ENCODE assay signal across 8 cellular contexts in the genomic region with DNA sequence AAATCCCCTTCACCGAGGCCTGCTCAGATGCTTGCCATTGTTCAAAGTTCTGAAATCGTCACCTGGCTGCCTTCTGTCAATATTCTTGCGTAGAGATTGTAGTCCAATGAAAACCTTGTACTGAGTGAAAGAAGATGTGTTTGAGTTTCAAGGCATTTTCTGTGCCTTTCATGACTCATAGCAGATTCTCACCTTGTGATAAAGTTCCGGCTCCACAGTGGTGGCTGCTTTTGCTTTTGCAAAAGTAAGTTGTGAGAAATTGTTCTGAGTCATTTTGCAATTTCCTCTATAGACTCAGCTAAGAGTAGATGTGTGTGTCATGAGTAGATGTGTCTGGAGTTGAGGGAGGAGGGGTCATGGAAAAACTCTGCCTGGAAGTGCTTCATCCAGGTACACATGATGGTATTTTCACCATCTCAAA. TPM values are rescaled to one million over a fixed set of nuclear protein-coding genes. Genes with fewer than 3 reads are reported as not detected.
A peak's percentile ranks its signal among the peaks of the same experiment; 100 is the strongest.
DNase-seq lines count a peak whose midpoint lies in the region; ATAC-seq and TF ChIP-seq lines count a peak whose summit lies in the region.

No MANE protein-coding gene starts in this region.

- no peak overlapping the region for H3K27ac ChIP-seq in A673 (ENCODE audit: low read depth, low read length, poor library complexity, severe bottlenecking)

- ATAC-seq in GM19023 (IDR thresholded peaks at IDR 0.05; ENCODE audit: unreplicated experiment) (peak; percentile 94), HG03097 (IDR thresholded peaks at IDR 0.05; ENCODE audit: low FRiP score, unreplicated experiment) (peak; percentile 91), esophagus mucosa (peak; percentile 79)

- no peaks in the 10 kb centered on the region for H3K9me3 Mint-ChIP-seq in T-helper 2 cell treated with Interferon-gamma antibody and Interleukin-4, amounts not matched to agents 5 μg/mL and 100 μg/mL, for 36 hours

- H3K9me3 ChIP-seq in A673 (ENCODE audit: low read depth, low read length, poor library complexity, severe bottlenecking) = no peaks in the 10 kb centered on the region

- peaks cover 16% of the 10 kb centered on the region for H3K4me1 Mint-ChIP-seq in T-helper 2 cell treated with Interferon-gamma antibody and Interleukin-4, amounts not matched to agents 5 μg/mL and 100 μg/mL, for 36 hours (ENCODE audit: low read depth)

- no peaks in the 10 kb centered on the region for H3K36me3 Mint-ChIP-seq in T-helper 2 cell treated with Interferon-gamma antibody and Interleukin-4, amounts not matched to agents 5 μg/mL and 100 μg/mL, for 36 hours (ENCODE audit: low read depth)

- H3K4me1 ChIP-seq in A673 (ENCODE audit: insufficient read depth, low read length, poor library complexity, severe bottlenecking) = no peaks in the 10 kb centered on the region

- no TSS peak for BruUV-seq in A673 (replicated peaks; lab: Mats Ljungman, UMichigan)

- no peaks in the 10 kb centered on the region for H3K36me3 ChIP-seq in A673 (ENCODE audit: insufficient read depth, low read length, poor library complexity, severe bottlenecking)

- no peaks in the 10 kb centered on the region for H3K27me3 ChIP-seq in A673 (replicated peaks; ENCODE audit: insufficient read depth, low read depth, low read length, poor library complexity)

- CTCF ChIA-PET in A673 (lab: Charles Lee) = no interaction called here

- DNase-seq in A673 (ENCODE audit: low spot score) (peak; percentile 12), medulla oblongata (ENCODE audit: extremely low spot score) (no peak), KBM-7 (no peak)
- DNase-seq in T-helper 2 cell treated with Interferon-gamma antibody and Interleukin-4, amounts not matched to agents 5 μg/mL and 100 μg/mL, for 36 hours (ENCODE audit: low spot score) = peak; percentile 72
- peak; percentile 11 to 53 for DNase-seq in stimulated activated CD8-positive, alpha-beta memory T cell treated with anti-CD3 and anti-CD28 coated beads, Interleukin-7, amount 100 ng/mL, for 48 hours (ENCODE audit: extremely low read depth in 1 of 2, low read depth in 1 of 2)

- H3K4me3 Mint-ChIP-seq in T-helper 2 cell treated with Interferon-gamma antibody and Interleukin-4, amounts not matched to agents 5 μg/mL and 100 μg/mL, for 36 hours = peak overlapping the region; percentile 28

- H3K27me3 Mint-ChIP-seq in T-helper 2 cell treated with Interferon-gamma antibody and Interleukin-4, amounts not matched to agents 5 μg/mL and 100 μg/mL, for 36 hours (ENCODE audit: low read depth) = no peaks in the 10 kb centered on the region

- TF ChIP-seq CTCF in A673 (conservative IDR thresholded peaks at IDR 0.05; ENCODE audit: low read depth, low read length) = no peak

- POLR2A ChIA-PET in A673 (lab: Charles Lee; ENCODE audit: low non-redundant PET) = no interaction called here

- H3K4me3 ChIP-seq in A673 (ENCODE audit: low read depth, low read length, poor library complexity, severe bottlenecking) = no peak overlapping the region

- in situ Hi-C loops in KBM-7 (cut with MboI; ENCODE audit: low pct_unique_long_range_greater_than_20kb, low sequenced_read_pairs) = no loop called here

- intact Hi-C loops in A673 (cut with micrococcal nuclease; ENCODE audit: unreplicated experiment) = no loop called here

- peak overlapping the region; percentile 83 for H3K27ac Mint-ChIP-seq in T-helper 2 cell treated with Interferon-gamma antibody and Interleukin-4, amounts not matched to agents 5 μg/mL and 100 μg/mL, for 36 hours

RNA-seq across cellular contexts. Expression of gene CLDN20, which starts 39.8 kb away (rescaled TPM):
- not detected in 2 replicates for total RNA-seq in A673 (2021)
- total RNA-seq in esophagus mucosa = not detected

Comparison
In these comparisons a context has a peak if more than half of its experiments do, and no peak if none do; other contexts are left out.
1. DNase-seq: peak in A673 (single experiment), T-helper 2 cell treated with Interferon-gamma antibody and Interleukin-4, amounts not matched to agents 5 μg/mL and 100 μg/mL, for 36 hours (single experiment) and stimulated activated CD8-positive, alpha-beta memory T cell treated with anti-CD3 and anti-CD28 coated beads, Interleukin-7, amount 100 ng/mL, for 48 hours (2 of 2); none in medulla oblongata (single experiment) and KBM-7 (single experiment).
2. Peak in every context shown above with its lines, with median percentiles within 50 percentile points of each other: ATAC-seq.